Comparison of ENCODE assay signal across 29 cellular contexts in genomic region chr18:36043153-36043552, GRCh38.
"Had no signal": no experiment of that assay in that cellular context is flagged by ENCODE, and none has a peak within 500 bp of the region (broad histone marks: within the 10 kb centered on the region; RNA-seq: fewer than 3 reads in every experiment).

No MANE protein-coding gene starts in this region.

- H3K4me1 Mint-ChIP-seq: mesothelial cell of epicardium had no signal

- H3K27me3 ChIP-seq: colonic mucosa, esophagus squamous epithelium, gastrocnemius medialis, heart right ventricle, left lung had no signal

- H3K27ac ChIP-seq: colonic mucosa, epithelial cell of prostate, esophagus squamous epithelium, gastrocnemius medialis, heart right ventricle, left lung, lower lobe of right lung had no signal

- H3K36me3 Mint-ChIP-seq: immature natural killer cell, natural killer cell had no signal

- H3K9me3 Mint-ChIP-seq: effector memory CD8-positive, alpha-beta T cell; immature natural killer cell; natural killer cell had no signal

- H3K4me3 Mint-ChIP-seq: dendritic cell treated with granulocyte-macrophage colony-stimulating factor and Interleukin-4, amounts not matched to agents 40 ng/mL and 50 ng/mL, for 4 days; endodermal cell; immature natural killer cell; mesothelial cell of epicardium; natural killer cell had no signal

- H3K27ac Mint-ChIP-seq: dendritic cell treated with granulocyte-macrophage colony-stimulating factor and Interleukin-4, amounts not matched to agents 40 ng/mL and 50 ng/mL, for 4 days; endodermal cell; mesothelial cell of epicardium had no signal

- H3K27me3 Mint-ChIP-seq: dendritic cell treated with granulocyte-macrophage colony-stimulating factor and Interleukin-4, amounts not matched to agents 40 ng/mL and 50 ng/mL, for 4 days; effector memory CD8-positive, alpha-beta T cell; naive B cell had no signal

- H3K4me3 ChIP-seq: colonic mucosa, esophagus squamous epithelium, gastrocnemius medialis, heart right ventricle, left lung, lower lobe of right lung, mucosa of descending colon had no signal

- DNase-seq: colonic mucosa; cortex of kidney; effector CD8-positive, alpha-beta T cell; effector memory CD8-positive, alpha-beta T cell; endodermal cell; erythroblast; esophagus squamous epithelium; foreskin fibroblast; foreskin melanocyte; gastrocnemius medialis; glutamatergic neuron; head of caudate nucleus; heart right ventricle; hippocampal formation; immature natural killer cell; islet precursor cell; kidney; kidney glomerular epithelial cell; left lung; left ventricle myocardium superior; lower lobe of right lung; mesenchymal stem cell; mucosa of descending colon; naive B cell; natural killer cell had no signal

- H3K4me1 ChIP-seq: colonic mucosa, esophagus squamous epithelium, left lung had no signal

- H3K36me3 ChIP-seq: colonic mucosa, gastrocnemius medialis, lower lobe of right lung had no signal

- ATAC-seq: effector memory CD8-positive, alpha-beta T cell; esophagus mucosa; gastrocnemius medialis; heart right ventricle; left lung; left ventricle myocardium superior; lower lobe of right lung; mucosa of descending colon; natural killer cell had no signal
